Comparison of ENCODE assay signal across 8 cellular contexts in the genomic region with DNA sequence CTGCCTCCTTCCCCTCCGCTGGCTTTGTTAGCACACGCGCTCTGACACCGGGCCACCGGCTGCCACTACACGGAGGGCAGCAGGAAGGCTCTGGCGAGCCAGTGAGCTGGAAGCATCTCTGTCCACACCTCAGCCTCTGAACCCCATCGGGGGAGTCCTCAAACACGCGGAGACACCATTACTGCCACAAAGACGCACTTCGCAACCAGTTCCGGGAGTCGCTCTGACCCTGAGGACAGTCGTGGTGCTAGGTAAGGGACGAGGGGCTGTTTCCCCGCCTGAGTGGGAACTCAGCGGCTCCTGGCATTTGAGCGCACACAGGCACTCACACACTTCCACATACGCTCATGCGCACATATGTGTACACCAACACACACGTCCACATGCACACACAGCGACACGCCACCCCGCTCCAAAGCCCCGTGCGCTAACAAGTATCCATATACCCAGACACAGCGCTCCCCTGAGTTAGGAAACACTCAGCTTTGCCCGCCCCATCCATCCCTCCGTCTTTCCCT.
DNase-seq lines count a peak whose midpoint lies in the region; ATAC-seq and TF ChIP-seq lines count a peak whose summit lies in the region.

No MANE protein-coding gene starts in this region.

- peak overlapping the region; percentile 83 to 93 (median 90) for H3K4me3 Mint-ChIP-seq in CD8-positive, alpha-beta memory T cell
- H3K4me3 Mint-ChIP-seq in endothelial cell (ENCODE audit: unreplicated experiment): peak overlapping the region; percentile 94

- no peak for TF ChIP-seq RAD21 in SK-N-SH (IDR thresholded peaks at IDR 0.05; ENCODE audit: low read length)
- TF ChIP-seq RAD21 in neural cell (conservative IDR thresholded peaks at IDR 0.05): no peak

- H2AFZ ChIP-seq in SK-N-SH (ENCODE audit: low read depth) (0 out of 2 replicates have a peak overlapping the region, but pooled peaks have one; percentile 37), neural cell (ENCODE audit: low read depth, low read length) (peak overlapping the region; percentile 80)

- H3K9me3 ChIP-seq in CD8-positive, alpha-beta memory T cell (ENCODE audit: low read length): no peaks in the 10 kb centered on the region
- H3K9me3 ChIP-seq in SK-N-SH (no peaks in the 10 kb centered on the region), neural cell (ENCODE audit: low read length) (no peaks in the 10 kb centered on the region)

- H3K36me3 ChIP-seq in CD8-positive, alpha-beta memory T cell (ENCODE audit: insufficient read depth, low read length): no peaks in the 10 kb centered on the region
- H3K36me3 ChIP-seq in SK-N-SH (replicated peaks in 1 of 2; ENCODE audit: control insufficient read depth in 1 of 2, insufficient read depth in 2 of 2, low read length in 1 of 2) (no peaks in the 10 kb centered on the region), neural cell (ENCODE audit: insufficient read depth, low read length) (no peaks in the 10 kb centered on the region)

- peak overlapping the region; percentile 83 for H3K4me3 ChIP-seq in CD8-positive, alpha-beta memory T cell (ENCODE audit: low read length)
- H3K4me3 ChIP-seq in SK-N-SH (ENCODE audit: low read depth in 2 of 2, low read length in 1 of 2) (peak overlapping the region; percentile 72 to 97), neural cell (ENCODE audit: low read length) (peak overlapping the region; percentile 94)

- H3K4me2 ChIP-seq in SK-N-SH (peak overlapping the region; percentile 96; the same call in 1 of the 2 replicates), neural cell (ENCODE audit: low read length) (peak overlapping the region; percentile 83)

- peaks cover 25 to 26% of the 10 kb centered on the region in 2 donors for H3K27me3 Mint-ChIP-seq in CD8-positive, alpha-beta memory T cell
- H3K27me3 Mint-ChIP-seq in endothelial cell (ENCODE audit: unreplicated experiment): peaks cover 11% of the 10 kb centered on the region

- no peaks in the 10 kb centered on the region for H3K9me2 ChIP-seq in SK-N-SH
- H3K9me2 ChIP-seq in neural cell (ENCODE audit: insufficient read depth, low read length): no peaks in the 10 kb centered on the region

- H3K79me2 ChIP-seq in SK-N-SH (ENCODE audit: insufficient read depth) (peaks cover 48% of the 10 kb centered on the region), neural cell (replicated peaks; ENCODE audit: insufficient read depth, low read length) (peaks cover 6% of the 10 kb centered on the region)

- POLR2A ChIA-PET in CD8-positive, alpha-beta memory T cell (lab: Charles Lee): no interaction called here
- POLR2A ChIA-PET in SK-N-SH (lab: Yijun Ruan, JAX): no interaction called here

- peak overlapping the region in 2 of 8 donors; percentile 60 to 80 for H3K27ac Mint-ChIP-seq in CD8-positive, alpha-beta memory T cell
- H3K27ac Mint-ChIP-seq in endothelial cell (ENCODE audit: unreplicated experiment): peak overlapping the region; percentile 87

- peaks cover 22% of the 10 kb centered on the region for H3K4me1 ChIP-seq in CD8-positive, alpha-beta memory T cell (ENCODE audit: insufficient read depth, low read length)
- peaks cover 6 to 10% of the 10 kb centered on the region in 2 experiments; a peak in 2 of 4 replicates for H3K4me1 ChIP-seq in SK-N-SH (ENCODE audit: control insufficient read depth in 1 of 2, insufficient read depth in 2 of 2, low read depth in 1 of 2, low read length in 1 of 2)

- 36% methylated on average over 15 of the region's 30 CpGs for WGBS in SK-N-SH (ENCODE audit: low lambda C conversion rate)

- H3F3A ChIP-seq in SK-N-SH (replicated peaks; ENCODE audit: insufficient read depth): peaks cover 26% of the 10 kb centered on the region
- H3F3A ChIP-seq in neural cell (ENCODE audit: insufficient read depth, low read length, poor library complexity, severe bottlenecking): no peaks in the 10 kb centered on the region

- peak in 3 of 5 donors; percentile 0 to 5 (median 5) for DNase-seq in CD8-positive, alpha-beta memory T cell
- DNase-seq in SK-N-SH: peak; percentile 58
- peak; percentile 43 for DNase-seq in endothelial cell (ENCODE audit: low spot score)
- DNase-seq in DMS79 treated with DMSO at 0.1 percent for 48 hours (lab: John Stamatoyannopoulos, UW): no peak
- no peak for DNase-seq in NCI-H2107 treated with DMSO at 0.1 percent for 48 hours (lab: John Stamatoyannopoulos, UW; ENCODE audit: unreplicated experiment)

- H4K20me1 ChIP-seq in SK-N-SH (ENCODE audit: insufficient read depth) (peaks cover 18% of the 10 kb centered on the region), neural cell (ENCODE audit: insufficient read depth) (no peaks in the 10 kb centered on the region)

- TF ChIP-seq CTCF in SK-N-SH (IDR thresholded peaks at IDR 0.05): no peak
- no peak for TF ChIP-seq CTCF in endothelial cell (IDR thresholded peaks at IDR 0.05; ENCODE audit: unreplicated experiment)
- no peak for TF ChIP-seq CTCF in neural cell (IDR thresholded peaks at IDR 0.05; ENCODE audit: poor library complexity, severe bottlenecking)

- CTCF ChIA-PET in CD8-positive, alpha-beta memory T cell (lab: Charles Lee): no interaction called here
- CTCF ChIA-PET in SK-N-SH (lab: Yijun Ruan, JAX): no interaction called here

- peaks cover 0 to 3% (median 0%) of the 10 kb centered on the region in 3 donors for H3K36me3 Mint-ChIP-seq in CD8-positive, alpha-beta memory T cell
- peaks cover 15% of the 10 kb centered on the region for H3K36me3 Mint-ChIP-seq in endothelial cell (ENCODE audit: low read depth, unreplicated experiment)

- H3K4me1 Mint-ChIP-seq in CD8-positive, alpha-beta memory T cell: peaks cover 31 to 45% (median 37%) of the 10 kb centered on the region in 3 donors
- H3K4me1 Mint-ChIP-seq in endothelial cell (ENCODE audit: unreplicated experiment): peaks cover 51% of the 10 kb centered on the region

- ATAC-seq in GM19324 (IDR thresholded peaks at IDR 0.05; ENCODE audit: low FRiP score, unreplicated experiment) (peak; percentile 19), HG03196 (IDR thresholded peaks at IDR 0.05; ENCODE audit: unreplicated experiment) (peak; percentile 27)

- no peak overlapping the region for H3K27ac ChIP-seq in CD8-positive, alpha-beta memory T cell (ENCODE audit: low read depth, low read length)
- no peak overlapping the region for H3K27ac ChIP-seq in SK-N-SH (ENCODE audit: low read depth in 2 of 2, low read length in 1 of 2)
- peak overlapping the region; percentile 19 for H3K27ac ChIP-seq in neural cell (ENCODE audit: low read length)

- H3K27me3 ChIP-seq in CD8-positive, alpha-beta memory T cell (ENCODE audit: insufficient read depth, low read length, poor library complexity, severe bottlenecking): peaks cover 2% of the 10 kb centered on the region
- H3K27me3 ChIP-seq in SK-N-SH (ENCODE audit: insufficient read depth) (no peaks in the 10 kb centered on the region), neural cell (ENCODE audit: insufficient read depth, low read depth, low read length) (peaks cover 7% of the 10 kb centered on the region)

- TF ChIP-seq EP300 in SK-N-SH (IDR thresholded peaks at IDR 0.05; ENCODE audit: borderline replicate concordance in 1 of 2, low read depth in 1 of 2, low read length in 1 of 2) (no peak), neural cell (conservative IDR thresholded peaks at IDR 0.05; ENCODE audit: poor library complexity, severe bottlenecking) (no peak)

- H3K9me3 Mint-ChIP-seq in CD8-positive, alpha-beta memory T cell: peaks cover 0 to 4% (median 0%) of the 10 kb centered on the region in 5 donors
- H3K9me3 Mint-ChIP-seq in endothelial cell (ENCODE audit: unreplicated experiment): no peaks in the 10 kb centered on the region

- H3K9ac ChIP-seq in SK-N-SH (peak overlapping the region; percentile 100; the same call in 1 of the 2 replicates), neural cell (ENCODE audit: low read length) (peak overlapping the region; percentile 68)

TF ChIP-seq in SK-N-SH, 30 proteins besides CTCF, POLR2A, EP300 and RAD21:
- TF ChIP-seq, protein P1, sequence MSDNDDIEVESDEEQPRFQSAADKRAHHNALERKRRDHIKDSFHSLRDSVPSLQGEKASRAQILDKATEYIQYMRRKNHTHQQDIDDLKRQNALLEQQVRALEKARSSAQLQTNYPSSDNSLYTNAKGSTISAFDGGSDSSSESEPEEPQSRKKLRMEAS (IDR thresholded peaks at IDR 0.05; ENCODE audit: low read depth): peak; percentile 44; the same call in 1 of the 2 replicates
- no peak for TF ChIP-seq FOSL2 (IDR thresholded peaks at IDR 0.05; ENCODE audit: borderline replicate concordance, low read depth)

TF ChIP-seq in neural cell, 6 proteins besides CTCF, POLR2A, EP300 and RAD21:
- peak; percentile 3 for TF ChIP-seq POLR2AphosphoS5 (IDR thresholded peaks at IDR 0.05)
- no peak for TF ChIP-seq SMC3 (conservative IDR thresholded peaks at IDR 0.05; ENCODE audit: poor library complexity)
- TF ChIP-seq TAF1 (IDR thresholded peaks at IDR 0.05; ENCODE audit: low read depth): no peak
- TF ChIP-seq EZH2 (IDR thresholded peaks at IDR 0.05; ENCODE audit: borderline replicate concordance, insufficient read depth, low read length, poor library complexity, severe bottlenecking): no peak
- TF ChIP-seq MXI1 (conservative IDR thresholded peaks at IDR 0.05; ENCODE audit: poor library complexity, severe bottlenecking): peak; percentile 73
- TF ChIP-seq, protein P2, sequence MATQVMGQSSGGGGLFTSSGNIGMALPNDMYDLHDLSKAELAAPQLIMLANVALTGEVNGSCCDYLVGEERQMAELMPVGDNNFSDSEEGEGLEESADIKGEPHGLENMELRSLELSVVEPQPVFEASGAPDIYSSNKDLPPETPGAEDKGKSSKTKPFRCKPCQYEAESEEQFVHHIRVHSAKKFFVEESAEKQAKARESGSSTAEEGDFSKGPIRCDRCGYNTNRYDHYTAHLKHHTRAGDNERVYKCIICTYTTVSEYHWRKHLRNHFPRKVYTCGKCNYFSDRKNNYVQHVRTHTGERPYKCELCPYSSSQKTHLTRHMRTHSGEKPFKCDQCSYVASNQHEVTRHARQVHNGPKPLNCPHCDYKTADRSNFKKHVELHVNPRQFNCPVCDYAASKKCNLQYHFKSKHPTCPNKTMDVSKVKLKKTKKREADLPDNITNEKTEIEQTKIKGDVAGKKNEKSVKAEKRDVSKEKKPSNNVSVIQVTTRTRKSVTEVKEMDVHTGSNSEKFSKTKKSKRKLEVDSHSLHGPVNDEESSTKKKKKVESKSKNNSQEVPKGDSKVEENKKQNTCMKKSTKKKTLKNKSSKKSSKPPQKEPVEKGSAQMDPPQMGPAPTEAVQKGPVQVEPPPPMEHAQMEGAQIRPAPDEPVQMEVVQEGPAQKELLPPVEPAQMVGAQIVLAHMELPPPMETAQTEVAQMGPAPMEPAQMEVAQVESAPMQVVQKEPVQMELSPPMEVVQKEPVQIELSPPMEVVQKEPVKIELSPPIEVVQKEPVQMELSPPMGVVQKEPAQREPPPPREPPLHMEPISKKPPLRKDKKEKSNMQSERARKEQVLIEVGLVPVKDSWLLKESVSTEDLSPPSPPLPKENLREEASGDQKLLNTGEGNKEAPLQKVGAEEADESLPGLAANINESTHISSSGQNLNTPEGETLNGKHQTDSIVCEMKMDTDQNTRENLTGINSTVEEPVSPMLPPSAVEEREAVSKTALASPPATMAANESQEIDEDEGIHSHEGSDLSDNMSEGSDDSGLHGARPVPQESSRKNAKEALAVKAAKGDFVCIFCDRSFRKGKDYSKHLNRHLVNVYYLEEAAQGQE (IDR thresholded peaks at IDR 0.05; ENCODE audit: borderline replicate concordance): no peak

Comparison
In these comparisons a context has a peak if more than half of its experiments do, and no peak if none do; other contexts are left out.
1. DNase-seq: peak in CD8-positive, alpha-beta memory T cell (3 of 5), SK-N-SH (single experiment) and endothelial cell (single experiment); none in DMS79 treated with DMSO at 0.1 percent for 48 hours (single experiment) and NCI-H2107 treated with DMSO at 0.1 percent for 48 hours (single experiment).
2. Peak in every context shown above with its lines, with median percentiles within 50 percentile points of each other: H3K4me3 ChIP-seq.